Comparison of ENCODE assay signal across 8 cellular contexts in the genomic region with DNA sequence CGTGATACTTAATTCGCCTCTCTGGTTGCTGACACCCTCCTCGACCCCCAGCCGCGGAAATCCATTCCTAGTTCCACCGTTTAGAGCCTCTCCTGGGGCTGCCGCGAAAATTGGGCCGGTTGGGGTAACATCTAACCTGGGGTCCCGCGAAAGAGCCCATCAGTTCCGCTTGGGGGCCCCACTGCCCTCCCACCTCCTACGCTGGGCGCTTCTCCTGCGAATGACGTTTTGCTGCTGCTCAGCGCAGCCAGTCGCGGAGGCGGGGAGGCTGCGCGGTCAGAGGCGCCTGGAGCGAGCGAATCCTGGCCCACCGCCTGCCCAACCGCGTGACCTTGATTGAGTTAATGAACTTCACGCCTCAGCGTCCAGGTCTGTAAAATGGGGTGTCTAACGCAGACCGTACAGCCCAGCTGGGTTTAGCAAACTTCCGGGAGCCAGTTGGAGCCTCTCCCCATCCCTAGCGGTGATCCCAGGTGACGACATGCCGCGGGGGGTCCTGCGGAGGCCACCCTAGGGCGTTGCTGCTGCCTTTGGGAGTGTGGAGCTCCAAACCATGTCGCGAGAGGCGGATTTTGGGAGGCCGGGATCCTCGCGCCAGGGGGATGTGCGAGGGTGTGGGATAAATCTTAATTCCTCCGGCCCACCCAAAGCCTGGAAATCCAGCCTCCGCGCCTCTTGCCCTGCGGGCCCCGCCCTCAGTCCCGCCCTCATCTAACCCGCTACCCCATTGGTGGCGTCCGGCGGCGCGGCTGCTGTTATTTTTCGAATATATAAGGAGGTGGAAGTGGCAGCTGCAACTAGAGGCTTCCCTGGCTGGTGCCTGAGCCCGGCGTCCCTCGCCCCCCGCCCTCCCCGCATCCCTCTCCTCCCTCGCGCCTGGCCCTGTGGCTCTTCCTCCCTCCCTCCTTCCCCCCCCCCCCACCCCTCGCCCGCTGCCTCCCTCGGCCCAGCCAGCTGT. TPM values are rescaled to one million over a fixed set of nuclear protein-coding genes. Genes with fewer than 3 reads are reported as not detected.
DNase-seq lines count a peak whose midpoint lies in the region; ATAC-seq and TF ChIP-seq lines count a peak whose summit lies in the region.

A gene (plus strand): TSS at position 800 of the 958 bp plus-strand sequence. CDS start 222 bp downstream, outside the sequence.

- peak within 1 kb of the TSS in 2 of 3 experiments; percentile 92 to 93; a peak in 5 of 7 replicates for H3K27ac Mint-ChIP-seq in H9
- H3K27ac Mint-ChIP-seq in activated T-helper 2 cell treated with anti-CD3 and anti-CD28 coated beads, Interferon-gamma antibody, Interleukin-2, Interleukin-4, amounts not matched to agents 10 μg/mL and 5 μg/mL and 100 μg/mL, durations not matched to agents 14 hours and 24 hours and 36 hours: peak within 1 kb of the TSS; percentile 98
- peak within 1 kb of the TSS; percentile 97 to 99 (median 98) for H3K27ac Mint-ChIP-seq in nephron
- H3K27ac Mint-ChIP-seq in stimulated activated naive CD8-positive, alpha-beta T cell treated with anti-CD3 and anti-CD28 coated beads, Interleukin-15, amount 100 ng/mL, for 72 hours: peak within 1 kb of the TSS; percentile 97 to 98

- H2BK20ac ChIP-seq in H9 (ENCODE audit: low read depth, low read length, poor library complexity, severe bottlenecking): no peak within 1 kb of the TSS

- H3K4me3 ChIP-seq in fibroblast of pulmonary artery (replicated peaks; ENCODE audit: low read depth, low read length): peak within 1 kb of the TSS; percentile 93

- no peak within 1 kb of the TSS for H3K4ac ChIP-seq in H9 (ENCODE audit: low read depth, low read length)

- no peak within 1 kb of the TSS for H3T11ph ChIP-seq in H9 (ENCODE audit: low read length)

- no peaks in the 10 kb centered on the region for H3K79me2 ChIP-seq in H9 (ENCODE audit: insufficient read depth, low read length)

- peak within 1 kb of the TSS; percentile 4 for H3K18ac ChIP-seq in H9 (ENCODE audit: insufficient read length, low read depth, low read length)

- H3K4me1 ChIP-seq in H9 (ENCODE audit: insufficient read depth, low read length): no peaks in the 10 kb centered on the region; the same call in 1 of the 2 replicates

- H3K4me3 Mint-ChIP-seq in H9 (peak within 1 kb of the TSS; percentile 78 to 92), nephron (peak within 1 kb of the TSS; percentile 87 to 92 (median 88))
- peak within 1 kb of the TSS; percentile 99 for H3K4me3 Mint-ChIP-seq in activated T-helper 2 cell treated with anti-CD3 and anti-CD28 coated beads, Interferon-gamma antibody, Interleukin-2, Interleukin-4, amounts not matched to agents 10 μg/mL and 5 μg/mL and 100 μg/mL, durations not matched to agents 14 hours and 24 hours and 36 hours (ENCODE audit: low read depth)
- H3K4me3 Mint-ChIP-seq in stimulated activated naive CD8-positive, alpha-beta T cell treated with anti-CD3 and anti-CD28 coated beads, Interleukin-15, amount 100 ng/mL, for 72 hours: peak within 1 kb of the TSS; percentile 86 to 93

- intact Hi-C loops in activated T-helper 2 cell treated with anti-CD3 and anti-CD28 coated beads, Interferon-gamma antibody, Interleukin-2, Interleukin-4, amounts not matched to agents 10 μg/mL and 5 μg/mL and 100 μg/mL, durations not matched to agents 14 hours and 24 hours and 36 hours (cut with micrococcal nuclease): loop anchor here (1.0 kb wide), 3 partner anchors 9 to 25 kb away; a partner anchor contains a TSS

- H3K27me3 Mint-ChIP-seq in H9 (ENCODE audit: low read depth) (peaks cover 24% of the 10 kb centered on the region), nephron (ENCODE audit: low read depth) (peaks cover 4% of the 10 kb centered on the region)
- H3K27me3 Mint-ChIP-seq in activated T-helper 2 cell treated with anti-CD3 and anti-CD28 coated beads, Interferon-gamma antibody, Interleukin-2, Interleukin-4, amounts not matched to agents 10 μg/mL and 5 μg/mL and 100 μg/mL, durations not matched to agents 14 hours and 24 hours and 36 hours (ENCODE audit: low read depth): no peaks in the 10 kb centered on the region
- no peaks in the 10 kb centered on the region for H3K27me3 Mint-ChIP-seq in stimulated activated naive CD8-positive, alpha-beta T cell treated with anti-CD3 and anti-CD28 coated beads, Interleukin-15, amount 100 ng/mL, for 72 hours

- peak; percentile 84 for ATAC-seq in stimulated activated naive CD8-positive, alpha-beta T cell treated with anti-CD3 and anti-CD28 coated beads, Interleukin-15, amount 100 ng/mL, for 72 hours

- H3K56ac ChIP-seq in H9 (ENCODE audit: insufficient read length, low read depth, low read length): no peak within 1 kb of the TSS

- no peak within 1 kb of the TSS for H4K5ac ChIP-seq in H9 (ENCODE audit: insufficient read length, low read depth, low read length)

- H3K14ac ChIP-seq in H9 (ENCODE audit: insufficient read depth, low read length): no peak within 1 kb of the TSS

- TF ChIP-seq POLR2A in Raji (IDR thresholded peaks at IDR 0.05; ENCODE audit: insufficient read depth, low read depth, low read length): peak; percentile 78

- H3K27ac ChIP-seq in H9 (ENCODE audit: insufficient read length, low read depth, low read length): no peak within 1 kb of the TSS

- TF ChIP-seq CTCF in H9 (conservative IDR thresholded peaks at IDR 0.05): peak; percentile 56; the same call in 2 of the 3 replicates
- TF ChIP-seq CTCF in fibroblast of pulmonary artery (IDR thresholded peaks at IDR 0.05; ENCODE audit: low read length, missing control alignments): peak; percentile 35
- TF ChIP-seq CTCF in nephron (IDR thresholded peaks at IDR 0.05; ENCODE audit: unreplicated experiment in 3 of 3): peak in 2 of 3 experiments; percentile 37 to 41

- H4K91ac ChIP-seq in H9 (ENCODE audit: insufficient read length, low read depth, low read length): no peak within 1 kb of the TSS

- peaks cover 19% of the 10 kb centered on the region for H3K23me2 ChIP-seq in H9 (ENCODE audit: insufficient read length, low read depth, low read length, poor library complexity, severe bottlenecking)

- H3K9me3 Mint-ChIP-seq in H9 (no peaks in the 10 kb centered on the region), nephron (no peaks in the 10 kb centered on the region)
- no peaks in the 10 kb centered on the region for H3K9me3 Mint-ChIP-seq in activated T-helper 2 cell treated with anti-CD3 and anti-CD28 coated beads, Interferon-gamma antibody, Interleukin-2, Interleukin-4, amounts not matched to agents 10 μg/mL and 5 μg/mL and 100 μg/mL, durations not matched to agents 14 hours and 24 hours and 36 hours
- H3K9me3 Mint-ChIP-seq in stimulated activated naive CD8-positive, alpha-beta T cell treated with anti-CD3 and anti-CD28 coated beads, Interleukin-15, amount 100 ng/mL, for 72 hours: no peaks in the 10 kb centered on the region

- no peak within 1 kb of the TSS for H2BK120ac ChIP-seq in H9 (ENCODE audit: low read depth, low read length, poor library complexity, severe bottlenecking)

- H3K4me2 ChIP-seq in H9 (ENCODE audit: insufficient read depth, insufficient read length, low read length): peak within 1 kb of the TSS; percentile 37

- no peaks in the 10 kb centered on the region for H4K20me1 ChIP-seq in H9 (ENCODE audit: control insufficient read depth, insufficient read depth, insufficient read length)

- no CpG with 5 or more reads among the region's 69 CpGs for WGBS in H9 (ENCODE audit: extremely low coverage, insufficient read length, low lambda C conversion rate)

- H3K27me3 ChIP-seq in H9 (ENCODE audit: insufficient read depth, low read length): no peaks in the 10 kb centered on the region

- no peak within 1 kb of the TSS for H3K23ac ChIP-seq in H9 (ENCODE audit: insufficient read length, low read depth, low read length)

- H4K8ac ChIP-seq in H9 (replicated peaks; ENCODE audit: insufficient read length, low read depth, low read length): no peak within 1 kb of the TSS

- peak; percentile 94 for DNase-seq in ELF-1 (ENCODE audit: low read depth, low spot score)
- DNase-seq in H9: peak; percentile 92
- peak; percentile 96 for DNase-seq in M059J (ENCODE audit: low read depth)
- peak; percentile 85 for DNase-seq in activated T-helper 2 cell treated with anti-CD3 and anti-CD28 coated beads, Interferon-gamma antibody, Interleukin-2, Interleukin-4, amounts not matched to agents 10 μg/mL and 5 μg/mL and 100 μg/mL, durations not matched to agents 14 hours and 24 hours and 36 hours (ENCODE audit: low spot score)
- DNase-seq in fibroblast of pulmonary artery (ENCODE audit: low read depth): peak; percentile 95
- DNase-seq in stimulated activated naive CD8-positive, alpha-beta T cell treated with anti-CD3 and anti-CD28 coated beads, Interleukin-15, amount 100 ng/mL, for 72 hours: peak; percentile 87 to 90

- H3K4me1 Mint-ChIP-seq in H9: peaks cover 42 to 47% of the 10 kb centered on the region in 2 experiments
- peaks cover 44% of the 10 kb centered on the region for H3K4me1 Mint-ChIP-seq in activated T-helper 2 cell treated with anti-CD3 and anti-CD28 coated beads, Interferon-gamma antibody, Interleukin-2, Interleukin-4, amounts not matched to agents 10 μg/mL and 5 μg/mL and 100 μg/mL, durations not matched to agents 14 hours and 24 hours and 36 hours (ENCODE audit: low read depth)
- H3K4me1 Mint-ChIP-seq in nephron: peaks cover 49% of the 10 kb centered on the region
- peaks cover 52% of the 10 kb centered on the region for H3K4me1 Mint-ChIP-seq in stimulated activated naive CD8-positive, alpha-beta T cell treated with anti-CD3 and anti-CD28 coated beads, Interleukin-15, amount 100 ng/mL, for 72 hours

- no peak within 1 kb of the TSS for H2AFZ ChIP-seq in H9 (ENCODE audit: low read length)

- H2BK5ac ChIP-seq in H9 (ENCODE audit: insufficient read length, low read length): no peak within 1 kb of the TSS

- no peak within 1 kb of the TSS for H2BK15ac ChIP-seq in H9 (ENCODE audit: low read depth, low read length)

- H3K9me3 ChIP-seq in H9 (ENCODE audit: control insufficient read depth, low read depth, low read length): no peaks in the 10 kb centered on the region

- H2BK12ac ChIP-seq in H9 (ENCODE audit: insufficient read length, low read depth, low read length): no peak within 1 kb of the TSS

- H3K36me3 Mint-ChIP-seq in H9 (ENCODE audit: insufficient read depth in 1 of 3, low read depth in 3 of 3) (peaks cover 2 to 8% (median 4%) of the 10 kb centered on the region in 3 experiments; a peak in 4 of 7 replicates), nephron (ENCODE audit: low read depth) (no peaks in the 10 kb centered on the region)
- H3K36me3 Mint-ChIP-seq in activated T-helper 2 cell treated with anti-CD3 and anti-CD28 coated beads, Interferon-gamma antibody, Interleukin-2, Interleukin-4, amounts not matched to agents 10 μg/mL and 5 μg/mL and 100 μg/mL, durations not matched to agents 14 hours and 24 hours and 36 hours (ENCODE audit: low read depth): peaks cover 42% of the 10 kb centered on the region

- no peak within 1 kb of the TSS for H2AK5ac ChIP-seq in H9 (ENCODE audit: insufficient read length, low read length)

- H3K9ac ChIP-seq in H9 (ENCODE audit: extremely low read depth, insufficient read length, low read length): no peak within 1 kb of the TSS

- no peaks in the 10 kb centered on the region for H3K79me1 ChIP-seq in H9 (ENCODE audit: insufficient read depth, low read depth, low read length, poor library complexity, severe bottlenecking)

RNA-seq across cellular contexts. Expression of the gene that starts here (rescaled TPM):
- 22.9 and 24.0 TPM in 2 replicates for total RNA-seq in H9 (2021)
- 67.5 and 104 TPM in 2 replicates for total RNA-seq in M059J (2014; rRNA removed; shearing (Covaris generic))
- 101 and 103 TPM in 2 replicates for total RNA-seq in activated T-helper 2 cell treated with anti-CD3 and anti-CD28 coated beads, Interferon-gamma antibody, Interleukin-2, Interleukin-4, amounts not matched to agents 10 μg/mL and 5 μg/mL and 100 μg/mL, durations not matched to agents 14 hours and 24 hours and 36 hours
